Comparison of ENCODE assay signal across 8 cellular contexts in the genomic region with DNA sequence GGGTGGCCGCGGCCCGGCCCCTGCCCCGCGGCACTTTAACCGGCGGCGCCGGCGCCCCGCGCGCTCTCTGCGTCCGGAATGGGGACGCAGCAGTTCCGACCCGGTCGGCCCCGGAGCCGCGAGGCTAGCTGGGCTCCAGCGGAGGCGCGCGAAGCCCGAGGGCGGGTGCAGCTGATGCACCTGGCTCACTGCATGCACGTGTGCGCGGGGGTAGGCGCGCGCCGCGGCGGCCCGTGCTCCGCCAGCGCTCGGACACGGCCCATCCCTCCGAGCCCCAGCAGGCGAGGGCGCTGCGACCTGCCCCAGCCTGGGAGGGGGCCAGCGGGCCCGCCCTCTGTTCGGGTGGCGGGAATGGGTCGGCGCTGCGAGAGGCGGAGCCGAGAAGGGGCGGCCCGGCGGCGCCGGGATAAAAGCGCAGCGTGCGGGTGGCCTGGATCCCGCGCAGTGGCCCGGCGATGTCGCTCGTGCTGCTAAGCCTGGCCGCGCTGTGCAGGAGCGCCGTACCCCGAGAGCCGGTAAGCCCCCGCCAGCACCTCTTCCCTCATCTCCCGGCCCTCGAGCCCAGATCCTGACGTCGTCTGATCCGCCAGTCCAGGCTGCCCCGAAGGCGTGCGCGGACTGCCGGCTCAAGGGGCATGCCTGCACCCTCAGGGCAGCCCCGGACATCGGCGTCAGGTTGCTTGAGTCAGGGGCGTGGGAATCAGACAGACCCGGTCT. TPM values are rescaled to one million over a fixed set of nuclear protein-coding genes. Genes with fewer than 3 reads are reported as not detected.
DNase-seq lines count a peak whose midpoint lies in the region; ATAC-seq and TF ChIP-seq lines count a peak whose summit lies in the region.

A gene with protein sequence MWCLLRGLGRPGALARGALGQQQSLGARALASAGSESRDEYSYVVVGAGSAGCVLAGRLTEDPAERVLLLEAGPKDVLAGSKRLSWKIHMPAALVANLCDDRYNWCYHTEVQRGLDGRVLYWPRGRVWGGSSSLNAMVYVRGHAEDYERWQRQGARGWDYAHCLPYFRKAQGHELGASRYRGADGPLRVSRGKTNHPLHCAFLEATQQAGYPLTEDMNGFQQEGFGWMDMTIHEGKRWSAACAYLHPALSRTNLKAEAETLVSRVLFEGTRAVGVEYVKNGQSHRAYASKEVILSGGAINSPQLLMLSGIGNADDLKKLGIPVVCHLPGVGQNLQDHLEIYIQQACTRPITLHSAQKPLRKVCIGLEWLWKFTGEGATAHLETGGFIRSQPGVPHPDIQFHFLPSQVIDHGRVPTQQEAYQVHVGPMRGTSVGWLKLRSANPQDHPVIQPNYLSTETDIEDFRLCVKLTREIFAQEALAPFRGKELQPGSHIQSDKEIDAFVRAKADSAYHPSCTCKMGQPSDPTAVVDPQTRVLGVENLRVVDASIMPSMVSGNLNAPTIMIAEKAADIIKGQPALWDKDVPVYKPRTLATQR (minus strand): TSS at position 286 of the 717 bp plus-strand sequence. CDS start 22,411 bp downstream, outside the sequence.
A gene with protein sequence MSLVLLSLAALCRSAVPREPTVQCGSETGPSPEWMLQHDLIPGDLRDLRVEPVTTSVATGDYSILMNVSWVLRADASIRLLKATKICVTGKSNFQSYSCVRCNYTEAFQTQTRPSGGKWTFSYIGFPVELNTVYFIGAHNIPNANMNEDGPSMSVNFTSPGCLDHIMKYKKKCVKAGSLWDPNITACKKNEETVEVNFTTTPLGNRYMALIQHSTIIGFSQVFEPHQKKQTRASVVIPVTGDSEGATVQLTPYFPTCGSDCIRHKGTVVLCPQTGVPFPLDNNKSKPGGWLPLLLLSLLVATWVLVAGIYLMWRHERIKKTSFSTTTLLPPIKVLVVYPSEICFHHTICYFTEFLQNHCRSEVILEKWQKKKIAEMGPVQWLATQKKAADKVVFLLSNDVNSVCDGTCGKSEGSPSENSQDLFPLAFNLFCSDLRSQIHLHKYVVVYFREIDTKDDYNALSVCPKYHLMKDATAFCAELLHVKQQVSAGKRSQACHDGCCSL (plus strand): TSS at position 435 of the 717 bp plus-strand sequence. CDS start 21 bp downstream, at position 456.

- H3K27me3 Mint-ChIP-seq in activated naive CD4-positive, alpha-beta T cell treated with anti-CD3 and anti-CD28 coated beads, Interleukin-2, amount 50 U/mL, for 24 hours = peaks cover 37% of the 10 kb centered on the region

- H3K4me3 Mint-ChIP-seq in activated naive CD4-positive, alpha-beta T cell treated with anti-CD3 and anti-CD28 coated beads, Interleukin-2, amount 50 U/mL, for 24 hours = peak within 1 kb of the TSS; percentile 70

- no peaks in the 10 kb centered on the region for H3K9me3 ChIP-seq in ovary

- no peak within 1 kb of the TSS for H3K27ac Mint-ChIP-seq in activated naive CD4-positive, alpha-beta T cell treated with anti-CD3 and anti-CD28 coated beads, Interleukin-2, amount 50 U/mL, for 24 hours

- H3K27me3 ChIP-seq in ovary = no peaks in the 10 kb centered on the region

- DNase-seq in GM10266 (ENCODE audit: extremely low spot score) (peak; percentile 60), cardiac septum (ENCODE audit: low spot score) (peak; percentile 74), ovary (peak; percentile 58 to 78 (median 76)), NOMO-1 treated with dmso at 0.1 percent for 144 hours (lab: John Stamatoyannopoulos, UW; ENCODE audit: unreplicated experiment) (no peak), COLO829 (ENCODE audit: low spot score) (no peak)

- ATAC-seq in GM21423 (IDR thresholded peaks at IDR 0.05; ENCODE audit: unreplicated experiment) = peak; percentile 43

- H3K4me1 ChIP-seq in ovary (ENCODE audit: insufficient read depth) = peaks cover 5% of the 10 kb centered on the region

- WGBS in ovary, 3 donors = 1 to 3% (median 1%) methylated on average over 52 to 91 of the region's 91 CpGs

- peaks cover 5% of the 10 kb centered on the region for H3K4me1 Mint-ChIP-seq in activated naive CD4-positive, alpha-beta T cell treated with anti-CD3 and anti-CD28 coated beads, Interleukin-2, amount 50 U/mL, for 24 hours

- TF ChIP-seq CTCF in GM10266 (IDR thresholded peaks at IDR 0.05; ENCODE audit: control insufficient read depth, insufficient read depth, low read depth, missing control alignments) = no peak
- peak; percentile 25; the same call in 1 of the 2 replicates for TF ChIP-seq CTCF in LNCAP (IDR thresholded peaks at IDR 0.05)
- TF ChIP-seq CTCF in ovary (IDR thresholded peaks at IDR 0.05) = no peak

- no peak for TF ChIP-seq EP300 in ovary (IDR thresholded peaks at IDR 0.05)

- intact Hi-C loops in cardiac septum (cut with DNase I) = no loop called here
- intact Hi-C loops in ovary (cut with DNase I) = no loop called here

- TF ChIP-seq POLR2A in ovary (IDR thresholded peaks at IDR 0.05) = no peak

- H3K36me3 ChIP-seq in ovary = no peaks in the 10 kb centered on the region

- peak within 1 kb of the TSS; percentile 60 for H3K4me3 ChIP-seq in ovary

- H3K36me3 Mint-ChIP-seq in activated naive CD4-positive, alpha-beta T cell treated with anti-CD3 and anti-CD28 coated beads, Interleukin-2, amount 50 U/mL, for 24 hours = no peaks in the 10 kb centered on the region

- no peaks in the 10 kb centered on the region for H3K9me3 Mint-ChIP-seq in activated naive CD4-positive, alpha-beta T cell treated with anti-CD3 and anti-CD28 coated beads, Interleukin-2, amount 50 U/mL, for 24 hours

- peak within 1 kb of the TSS; percentile 69 to 85 for H3K27ac ChIP-seq in ovary

RNA-seq across cellular contexts. Expression of the first gene that starts in this region (rescaled TPM):
- total RNA-seq in cardiac septum (0.92 TPM), ovary (1 to 10 TPM; 3.6 to 7.0 (median 4.9) TPM)
- polyA plus RNA-seq in ovary = under 1 TPM; 0.85 to 0.88 TPM

RNA-seq across cellular contexts. Expression of the second gene that starts in this region (rescaled TPM):
- 0.08 TPM for total RNA-seq in cardiac septum
- 1 to 10 TPM in 6 of 7 donors, under 1 TPM in 1; 0.99 to 5.6 (median 1.1) TPM for total RNA-seq in ovary
- polyA plus RNA-seq in ovary = 1 to 10 TPM; 1.1 to 1.2 TPM

Comparison
In these comparisons a context has a peak if more than half of its experiments do, and no peak if none do; other contexts are left out.
1. Peak in DNase-seq in cardiac septum; RNA of the genes that start here not detected or under 1 TPM.
2. DNase-seq: peak in GM10266 (single experiment) and ovary (5 of 5); none in NOMO-1 treated with dmso at 0.1 percent for 144 hours (single experiment) and COLO829 (single experiment).